ENCODE assay signal across 15 cellular contexts in genomic region chr2:16139663-16140610, GRCh38.
DNase-seq lines count a peak whose midpoint lies in the region; ATAC-seq, FAIRE-seq and TF ChIP-seq lines count a peak whose summit lies in the region.
"Had no signal": no experiment of that assay in that cellular context is flagged by ENCODE, and none has a peak within 500 bp of the region (broad histone marks: within the 10 kb centered on the region; RNA-seq: fewer than 3 reads in every experiment).

No MANE protein-coding gene starts in this region.

- H3K9me3 ChIP-seq in keratinocyte (ENCODE audit: control insufficient read depth, low read depth, low read length), result no peaks in the 10 kb centered on the region
- H3K9me3 ChIP-seq in small intestine (ENCODE audit: control insufficient read depth, low read depth), result no peaks in the 10 kb centered on the region

- TF ChIP-seq CTCF in GM23338 (conservative IDR thresholded peaks at IDR 0.05; ENCODE audit: low read depth in 2 of 2) (no peak), keratinocyte (optimal IDR thresholded peaks at IDR 0.05 in 1 of 3, IDR thresholded peaks at IDR 0.05 in 1 of 3, conservative IDR thresholded peaks at IDR 0.05 in 1 of 3; ENCODE audit: extremely low read depth in 1 of 3, insufficient read depth in 2 of 3, low read length in 3 of 3) (no peak)

- no peaks in the 10 kb centered on the region for H3K36me3 ChIP-seq in GM23338 (ENCODE audit: insufficient read depth)
- H3K36me3 ChIP-seq in keratinocyte (ENCODE audit: control insufficient read depth in 2 of 2, extremely low read depth in 1 of 2, insufficient read depth in 2 of 2, low read length in 2 of 2), result no peaks in the 10 kb centered on the region
- H3K36me3 ChIP-seq in small intestine (ENCODE audit: control insufficient read depth in 2 of 2, insufficient read depth in 2 of 2, low read length in 2 of 2), result no peaks in the 10 kb centered on the region
- H3K36me3 ChIP-seq: BLaER1 had no signal

- FAIRE-seq in keratinocyte (lab: Jason Lieb, UNC) (no peak), small intestine (lab: Jason Lieb, UNC) (no peak)
- FAIRE-seq: H54 had no signal

- H3K9me2 ChIP-seq in GM23338 (ENCODE audit: insufficient read depth), result peaks cover 38% of the 10 kb centered on the region

- H3K79me2 ChIP-seq in GM23338 (replicated peaks; ENCODE audit: insufficient read depth) (no peaks in the 10 kb centered on the region), keratinocyte (ENCODE audit: control insufficient read depth, insufficient read depth, low read length) (no peaks in the 10 kb centered on the region)

- no peaks in the 10 kb centered on the region for H3K27me3 Mint-ChIP-seq in GM23338 (ENCODE audit: insufficient read depth, low read depth, poor library complexity)

- H3K27ac ChIP-seq in GM23338 (ENCODE audit: low read depth) (no peak overlapping the region), keratinocyte (ENCODE audit: control insufficient read depth, insufficient read depth, low read length) (no peak overlapping the region), small intestine (ENCODE audit: low read depth in 1 of 2, low read length in 1 of 2) (no peak overlapping the region)
- H3K27ac ChIP-seq: BLaER1, SK-N-MC had no signal

- DNase-seq in GM23338 (ENCODE audit: low spot score) (no peak), NCI-H748 treated with DMSO at 0.1 percent for 48 hours (lab: John Stamatoyannopoulos, UW) (peak; percentile 5), keratinocyte (ENCODE audit: low read depth, low spot score) (peak; percentile 30), small intestine (peak; percentile 82), NCI-H2171 (lab: John Stamatoyannopoulos, UW) (no peak)
- DNase-seq in activated CD4-positive, alpha-beta T cell treated with anti-CD3 and anti-CD28 coated beads for 48 hours, result no peak
- DNase-seq: CD8-positive, alpha-beta memory T cell; KG1; NCI-H1092; NCI-H1930; NCI-H526 treated with DMSO at 0.1 percent for 48 hours had no signal

- H2AFZ ChIP-seq in GM23338 (peak overlapping the region; percentile 72; the same call in 1 of the 2 replicates), keratinocyte (ENCODE audit: control insufficient read depth, low read length) (no peak overlapping the region)

- ATAC-seq in GM23338 (no peak), HG02885 (IDR thresholded peaks at IDR 0.05; ENCODE audit: poor library complexity, unreplicated experiment) (no peak)

- H3K36me3 Mint-ChIP-seq in GM23338 (ENCODE audit: low read depth), result no peaks in the 10 kb centered on the region; the same call in 2 of the 3 replicates
- H3K36me3 Mint-ChIP-seq: CD8-positive, alpha-beta memory T cell had no signal

- no peak overlapping the region for H3K4me3 Mint-ChIP-seq in GM23338
- H3K4me3 Mint-ChIP-seq: CD8-positive, alpha-beta memory T cell had no signal

- WGBS in small intestine, 3 donors, result 46 to 71% (median 52%) methylated on average over 9 of the region's 9 CpGs

- no peak overlapping the region for H3K9ac ChIP-seq in keratinocyte (ENCODE audit: control insufficient read depth, extremely low read depth, insufficient read depth, low read length)
- H3K9ac ChIP-seq: BLaER1 had no signal

- H4K20me1 ChIP-seq in GM23338 (replicated peaks; ENCODE audit: insufficient read depth) (no peaks in the 10 kb centered on the region), keratinocyte (ENCODE audit: control insufficient read depth, extremely low read depth, insufficient read depth, low read length) (no peaks in the 10 kb centered on the region)
- H4K20me1 ChIP-seq: BLaER1 had no signal

- peaks cover 8% of the 10 kb centered on the region for H3K4me1 Mint-ChIP-seq in GM23338
- H3K4me1 Mint-ChIP-seq: CD8-positive, alpha-beta memory T cell had no signal

- peaks cover 8% of the 10 kb centered on the region; the same call in 1 of the 2 replicates for H3K4me1 ChIP-seq in GM23338 (ENCODE audit: insufficient read depth)
- peaks cover 18% of the 10 kb centered on the region for H3K4me1 ChIP-seq in keratinocyte (ENCODE audit: control insufficient read depth, extremely low read depth, insufficient read depth, low read length)
- peaks cover 0 to 9% of the 10 kb centered on the region in 2 donors for H3K4me1 ChIP-seq in small intestine (ENCODE audit: control insufficient read depth in 2 of 2, insufficient read depth in 1 of 2, low read depth in 1 of 2, low read length in 1 of 2)
- H3K4me1 ChIP-seq: BLaER1 had no signal

- no peak overlapping the region for H3K27ac Mint-ChIP-seq in GM23338

- dilution Hi-C loops in keratinocyte (cut with MboI; ENCODE audit: extremely low pct_ligation_motif_present, low sequenced_read_pairs), result no loop called here

- H3K27me3 ChIP-seq in GM23338 (ENCODE audit: insufficient read depth) (no peaks in the 10 kb centered on the region), keratinocyte (ENCODE audit: control insufficient read depth, extremely low read depth, insufficient read depth, low read length) (no peaks in the 10 kb centered on the region), small intestine (ENCODE audit: control insufficient read depth in 2 of 2, insufficient read depth in 2 of 2, low read length in 2 of 2) (no peaks in the 10 kb centered on the region)
- H3K27me3 ChIP-seq: BLaER1 had no signal

- no peak overlapping the region for H3K4me3 ChIP-seq in GM23338
- no peak overlapping the region for H3K4me3 ChIP-seq in keratinocyte (ENCODE audit: control insufficient read depth in 2 of 3, extremely low read depth in 1 of 3, insufficient read depth in 2 of 3, low read depth in 1 of 3, low read length in 3 of 3)
- no peak overlapping the region for H3K4me3 ChIP-seq in small intestine (ENCODE audit: low read depth in 1 of 2, low read length in 2 of 2)
- H3K4me3 ChIP-seq: BLaER1, SK-N-MC had no signal

- peaks cover 4% of the 10 kb centered on the region; the same call in 2 of the 3 replicates for H3K9me3 Mint-ChIP-seq in GM23338

- no peaks in the 10 kb centered on the region for H3F3A ChIP-seq in GM23338 (replicated peaks; ENCODE audit: low read depth)

- no peak overlapping the region for H3K4me2 ChIP-seq in GM23338
- peak overlapping the region; percentile 10 for H3K4me2 ChIP-seq in keratinocyte (ENCODE audit: control insufficient read depth, extremely low read depth, insufficient read depth, low read depth, low read length)
- H3K4me2 ChIP-seq: BLaER1 had no signal

- no peaks in the 10 kb centered on the region for H3K9me1 ChIP-seq in keratinocyte (ENCODE audit: control insufficient read depth, extremely low read depth, insufficient read depth, low read length)

TF ChIP-seq in GM23338, 12 proteins besides CTCF, POLR2A, EP300 and RAD21 (continues in another document):
- TF ChIP-seq ZNF462 (CRISPR knock-in tag; IDR thresholded peaks at IDR 0.05) (no peak), ZNF331 (CRISPR knock-in tag; IDR thresholded peaks at IDR 0.05; ENCODE audit: low read depth) (no peak), NANOG (IDR thresholded peaks at IDR 0.05; ENCODE audit: borderline replicate concordance) (no peak)

Comparison
In these comparisons a context has a peak if more than half of its experiments do, and no peak if none do; other contexts are left out.
1. DNase-seq: peak in NCI-H748 treated with DMSO at 0.1 percent for 48 hours (single experiment), keratinocyte (single experiment) and small intestine (single experiment); none in GM23338 (single experiment), NCI-H2171 (single experiment) and activated CD4-positive, alpha-beta T cell treated with anti-CD3 and anti-CD28 coated beads for 48 hours (single experiment).